In the genomic region with DNA sequence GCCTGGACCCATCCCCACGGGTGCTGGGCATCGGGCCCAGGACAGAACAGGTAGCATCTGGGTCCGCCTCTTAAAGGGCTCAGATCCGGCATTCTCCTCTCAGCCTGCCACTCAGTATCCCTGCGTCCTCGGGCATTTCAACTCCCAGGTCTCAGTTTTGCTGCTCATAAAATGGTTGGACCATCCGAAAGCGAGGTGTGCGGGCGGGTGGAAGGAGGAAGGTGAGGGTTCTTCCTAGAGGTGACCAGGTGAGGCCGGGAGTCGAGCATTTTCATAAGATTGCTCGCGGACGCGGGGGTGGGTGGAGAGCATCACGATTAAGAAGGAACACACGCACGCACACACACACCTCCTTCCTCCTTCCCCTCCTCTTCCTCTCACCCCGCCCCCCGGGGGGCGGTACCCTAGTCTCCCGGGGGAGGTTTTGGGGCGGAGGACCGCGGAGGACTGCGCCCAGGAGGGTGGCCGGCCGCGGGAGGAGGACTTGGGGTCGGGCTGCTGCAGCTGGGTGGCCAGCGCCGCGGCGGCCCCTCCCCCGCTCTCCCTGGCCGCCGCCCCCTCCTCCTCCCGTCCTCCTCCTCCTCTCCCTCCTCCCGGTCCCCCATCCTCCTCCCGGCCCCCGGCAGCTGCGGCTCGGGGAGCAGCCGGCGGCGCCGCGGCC, we compare ENCODE assay signal across 8 cellular contexts.
DNase-seq lines count a peak whose midpoint lies in the region; ATAC-seq and FAIRE-seq lines count a peak whose summit lies in the region.

No MANE protein-coding gene starts in this region.

- WGBS in small intestine, 3 donors, result 3 to 6% (median 5%) methylated on average over 30 to 49 of the region's 49 CpGs

- FAIRE-seq in HTR-8/SVneo (lab: Jason Lieb, UNC) (peak; percentile 28), small intestine (lab: Jason Lieb, UNC) (no peak)

- H3K27me3 ChIP-seq in small intestine (ENCODE audit: control insufficient read depth in 2 of 2, insufficient read depth in 2 of 2, low read length in 2 of 2), result peaks cover 0 to 6% of the 10 kb centered on the region in 2 donors

- H3K4me3 ChIP-seq in small intestine (ENCODE audit: low read depth in 1 of 2, low read length in 2 of 2), result no peak overlapping the region

- no peaks in the 10 kb centered on the region for H3K36me3 ChIP-seq in small intestine (ENCODE audit: control insufficient read depth in 2 of 2, insufficient read depth in 2 of 2, low read length in 2 of 2)

- DNase-seq in D341Med (ENCODE audit: low spot score) (peak; percentile 43), HTR-8/SVneo (ENCODE audit: insufficient read length, low spot score) (peak; percentile 52), activated T-cell treated with anti-CD3 and anti-CD28 coated beads for 4 hours (peak; percentile 11), globus pallidus (ENCODE audit: low spot score) (peak; percentile 35), retina (peak; percentile 81), small intestine (no peak)
- DNase-seq in central memory CD4-positive, alpha-beta T cell, result no peak

- no peak for ATAC-seq in HG03280 (IDR thresholded peaks at IDR 0.05; ENCODE audit: unreplicated experiment)

- no peak overlapping the region for H3K27ac ChIP-seq in small intestine (ENCODE audit: low read depth in 1 of 2, low read length in 1 of 2)

- no peaks in the 10 kb centered on the region for H3K9me3 ChIP-seq in small intestine (ENCODE audit: control insufficient read depth, low read depth)

- peaks cover 0 to 3% of the 10 kb centered on the region in 2 donors for H3K4me1 ChIP-seq in small intestine (ENCODE audit: control insufficient read depth in 2 of 2, insufficient read depth in 1 of 2, low read depth in 1 of 2, low read length in 1 of 2)

Comparison
In these comparisons a context has a peak if more than half of its experiments do, and no peak if none do; other contexts are left out.
1. DNase-seq: peak in D341Med (single experiment), HTR-8/SVneo (single experiment), activated T-cell treated with anti-CD3 and anti-CD28 coated beads for 4 hours (single experiment), globus pallidus (single experiment) and retina (single experiment); none in small intestine (single experiment) and central memory CD4-positive, alpha-beta T cell (single experiment).